11 cellular contexts compared by ENCODE assay signal in genomic region chr7:23514755-23515154, GRCh38. TPM values are rescaled to one million over a fixed set of nuclear protein-coding genes. Genes with fewer than 3 reads are reported as not detected.
A peak's percentile ranks its signal among the peaks of the same experiment; 100 is the strongest.
DNase-seq lines count a peak whose midpoint lies in the region; ATAC-seq and TF ChIP-seq lines count a peak whose summit lies in the region.
"Had no signal": no experiment of that assay in that cellular context is flagged by ENCODE, and none has a peak within 500 bp of the region (broad histone marks: within the 10 kb centered on the region; RNA-seq: fewer than 3 reads in every experiment).

No MANE protein-coding gene starts in this region.

- H3K9me3 ChIP-seq in CD4-positive, alpha-beta T cell (ENCODE audit: control insufficient read depth, low read length) = no peaks in the 10 kb centered on the region

- POLR2A ChIA-PET in CD4-positive, alpha-beta T cell (lab: Charles Lee) = interaction anchor here (1.7 kb wide), 1 partner anchor 16 kb away, joined by 6 read pairs; no protein-coding TSS in a partner anchor

- H3K27me3 Mint-ChIP-seq in activated naive CD4-positive, alpha-beta T cell treated with anti-CD3 and anti-CD28 coated beads, Interleukin-2, amount 10 ng/mL, durations not matched to agents 7 days and 5 days = no peaks in the 10 kb centered on the region
- no peaks in the 10 kb centered on the region for H3K27me3 Mint-ChIP-seq in stimulated activated naive CD8-positive, alpha-beta T cell treated with anti-CD3 and anti-CD28 coated beads, Interleukin-15, Interleukin-2, amounts not matched to agents 100 ng/mL and 50 ng/mL, for 24 hours
- no peaks in the 10 kb centered on the region for H3K27me3 Mint-ChIP-seq in stimulated activated memory B cell treated with anti-CD40 and anti-IgM and Interleukin-4, amounts not matched to agents 10 μg/mL and 1 μg/mL and 100 μg/mL, for 72 hours
- no peaks in the 10 kb centered on the region for H3K27me3 Mint-ChIP-seq in CD4-positive, alpha-beta T cell

- peaks cover 4% of the 10 kb centered on the region for H3K9me3 Mint-ChIP-seq in activated naive CD4-positive, alpha-beta T cell treated with anti-CD3 and anti-CD28 coated beads, Interleukin-2, amount 10 ng/mL, durations not matched to agents 7 days and 5 days
- peaks cover 0 to 5% of the 10 kb centered on the region in 2 donors for H3K9me3 Mint-ChIP-seq in activated naive CD4-positive, alpha-beta T cell treated with anti-CD3 and anti-CD28 coated beads, Interleukin-2, amount 50 U/mL, for 72 hours
- H3K9me3 Mint-ChIP-seq in stimulated activated naive CD8-positive, alpha-beta T cell treated with anti-CD3 and anti-CD28 coated beads, Interleukin-15, Interleukin-2, amounts not matched to agents 100 ng/mL and 50 ng/mL, for 24 hours = no peaks in the 10 kb centered on the region
- H3K9me3 Mint-ChIP-seq in stimulated activated memory B cell treated with anti-CD40 and anti-IgM and Interleukin-4, amounts not matched to agents 10 μg/mL and 1 μg/mL and 100 μg/mL, for 72 hours = no peaks in the 10 kb centered on the region
- H3K9me3 Mint-ChIP-seq in CD4-positive, alpha-beta T cell = no peaks in the 10 kb centered on the region

- H3K36me3 Mint-ChIP-seq in activated naive CD4-positive, alpha-beta T cell treated with anti-CD3 and anti-CD28 coated beads, Interleukin-2, amount 10 ng/mL, durations not matched to agents 7 days and 5 days = peaks cover 68% of the 10 kb centered on the region
- peaks cover 20 to 56% of the 10 kb centered on the region in 2 donors for H3K36me3 Mint-ChIP-seq in activated naive CD4-positive, alpha-beta T cell treated with anti-CD3 and anti-CD28 coated beads, Interleukin-2, amount 50 U/mL, for 72 hours
- peaks cover 84% of the 10 kb centered on the region for H3K36me3 Mint-ChIP-seq in stimulated activated naive CD8-positive, alpha-beta T cell treated with anti-CD3 and anti-CD28 coated beads, Interleukin-15, Interleukin-2, amounts not matched to agents 100 ng/mL and 50 ng/mL, for 24 hours (ENCODE audit: low read depth)
- H3K36me3 Mint-ChIP-seq in stimulated activated memory B cell treated with anti-CD40 and anti-IgM and Interleukin-4, amounts not matched to agents 10 μg/mL and 1 μg/mL and 100 μg/mL, for 72 hours = peaks cover 84% of the 10 kb centered on the region
- H3K36me3 Mint-ChIP-seq in CD4-positive, alpha-beta T cell (ENCODE audit: low read depth) = peaks cover 93% of the 10 kb centered on the region

- no peak overlapping the region for H3K27ac ChIP-seq in CD4-positive, alpha-beta T cell (ENCODE audit: low read depth, low read length)

- no peak for TF ChIP-seq CTCF in CD4-positive, alpha-beta T cell (IDR thresholded peaks at IDR 0.05)

- no peak for DNase-seq in activated naive CD4-positive, alpha-beta T cell treated with anti-CD3 and anti-CD28 coated beads, Interleukin-2, amount 10 ng/mL, durations not matched to agents 7 days and 5 days
- no peak for DNase-seq in activated naive CD4-positive, alpha-beta T cell treated with Interleukin-2 at 50 U/mL for 16 hours
- no peak for DNase-seq in activated naive CD4-positive, alpha-beta T cell treated with anti-CD3 and anti-CD28 coated beads, Interleukin-2, amount 50 U/mL, for 72 hours (ENCODE audit: low spot score in 2 of 2)
- DNase-seq in activated CD4-positive, CD25-positive, alpha-beta regulatory T cell (lab: John Stamatoyannopoulos, UW) = no peak
- no peak for DNase-seq in CD4-positive, alpha-beta T cell
- DNase-seq: NCI-H1092, NCI-H510A treated with DMSO at 0.1 percent for 48 hours, RPMI8226 had no signal

- peak; percentile 62 for ATAC-seq in HG02852 (IDR thresholded peaks at IDR 0.05; ENCODE audit: unreplicated experiment)
- peak; percentile 43 to 71 for ATAC-seq in activated naive CD4-positive, alpha-beta T cell treated with anti-CD3 and anti-CD28 coated beads, Interleukin-2, amount 50 U/mL, for 72 hours
- ATAC-seq in stimulated activated memory B cell treated with anti-CD40 and anti-IgM and Interleukin-4, amounts not matched to agents 10 μg/mL and 1 μg/mL and 100 μg/mL, for 72 hours = no peak
- no peak for ATAC-seq in CD4-positive, alpha-beta T cell (ENCODE audit: poor library complexity)

- H3K27me3 ChIP-seq in CD4-positive, alpha-beta T cell (ENCODE audit: control insufficient read depth, insufficient read depth, low read length) = no peaks in the 10 kb centered on the region

- CTCF ChIA-PET in activated naive CD4-positive, alpha-beta T cell treated with anti-CD3 and anti-CD28 coated beads, Interleukin-2, amount 10 ng/mL, durations not matched to agents 7 days and 5 days (lab: Charles Lee) = interaction anchor here (0.7 to 1.2 kb wide), 2 partner anchors 67 to 157 kb away, joined by 3 to 4 read pairs; no protein-coding TSS in a partner anchor
- CTCF ChIA-PET in CD4-positive, alpha-beta T cell (lab: Charles Lee) = no interaction called here

- intact Hi-C loops in CD4-positive, alpha-beta T cell (cut with DNase I, micrococcal nuclease) = no loop called here

- H3K4me3 Mint-ChIP-seq in activated naive CD4-positive, alpha-beta T cell treated with anti-CD3 and anti-CD28 coated beads, Interleukin-2, amount 10 ng/mL, durations not matched to agents 7 days and 5 days = no peak overlapping the region
- no peak overlapping the region for H3K4me3 Mint-ChIP-seq in stimulated activated naive CD8-positive, alpha-beta T cell treated with anti-CD3 and anti-CD28 coated beads, Interleukin-15, Interleukin-2, amounts not matched to agents 100 ng/mL and 50 ng/mL, for 24 hours
- H3K4me3 Mint-ChIP-seq in stimulated activated memory B cell treated with anti-CD40 and anti-IgM and Interleukin-4, amounts not matched to agents 10 μg/mL and 1 μg/mL and 100 μg/mL, for 72 hours = no peak overlapping the region
- H3K4me3 Mint-ChIP-seq in CD4-positive, alpha-beta T cell = no peak overlapping the region

- H3K27ac Mint-ChIP-seq in activated naive CD4-positive, alpha-beta T cell treated with anti-CD3 and anti-CD28 coated beads, Interleukin-2, amount 10 ng/mL, durations not matched to agents 7 days and 5 days = peak overlapping the region; percentile 77
- peak overlapping the region; percentile 66 to 96 for H3K27ac Mint-ChIP-seq in activated naive CD4-positive, alpha-beta T cell treated with anti-CD3 and anti-CD28 coated beads, Interleukin-2, amount 50 U/mL, for 72 hours
- H3K27ac Mint-ChIP-seq in stimulated activated naive CD8-positive, alpha-beta T cell treated with anti-CD3 and anti-CD28 coated beads, Interleukin-15, Interleukin-2, amounts not matched to agents 100 ng/mL and 50 ng/mL, for 24 hours = peak overlapping the region; percentile 49
- no peak overlapping the region for H3K27ac Mint-ChIP-seq in stimulated activated memory B cell treated with anti-CD40 and anti-IgM and Interleukin-4, amounts not matched to agents 10 μg/mL and 1 μg/mL and 100 μg/mL, for 72 hours
- no peak overlapping the region for H3K27ac Mint-ChIP-seq in CD4-positive, alpha-beta T cell

- H3K4me1 Mint-ChIP-seq in activated naive CD4-positive, alpha-beta T cell treated with anti-CD3 and anti-CD28 coated beads, Interleukin-2, amount 10 ng/mL, durations not matched to agents 7 days and 5 days = peaks cover 20% of the 10 kb centered on the region
- H3K4me1 Mint-ChIP-seq in stimulated activated naive CD8-positive, alpha-beta T cell treated with anti-CD3 and anti-CD28 coated beads, Interleukin-15, Interleukin-2, amounts not matched to agents 100 ng/mL and 50 ng/mL, for 24 hours (ENCODE audit: low read depth) = peaks cover 29% of the 10 kb centered on the region
- H3K4me1 Mint-ChIP-seq in stimulated activated memory B cell treated with anti-CD40 and anti-IgM and Interleukin-4, amounts not matched to agents 10 μg/mL and 1 μg/mL and 100 μg/mL, for 72 hours = peaks cover 4% of the 10 kb centered on the region
- H3K4me1 Mint-ChIP-seq in CD4-positive, alpha-beta T cell (ENCODE audit: low read depth) = peaks cover 10% of the 10 kb centered on the region

RNA-seq across cellular contexts. Expression of gene TRA2A, which starts 17.0 kb away (rescaled TPM):
- total RNA-seq in activated naive CD4-positive, alpha-beta T cell treated with anti-CD3 and anti-CD28 coated beads, Interleukin-2, amount 50 U/mL, for 72 hours = 100 to 1,000 TPM in 1 of 2 donors, 10 to 100 TPM in 1; 85.8 to 114 TPM
- 100 to 1,000 TPM; 246 to 275 TPM for total RNA-seq in CD4-positive, alpha-beta T cell

RNA-seq across cellular contexts. Expression of gene IGF2BP3, which starts 44.5 kb away (rescaled TPM):
- total RNA-seq in activated naive CD4-positive, alpha-beta T cell treated with anti-CD3 and anti-CD28 coated beads, Interleukin-2, amount 50 U/mL, for 72 hours = under 1 TPM; 0.39 to 0.56 TPM
- not detected for total RNA-seq in CD4-positive, alpha-beta T cell

Comparison
In these comparisons a context has a peak if more than half of its experiments do, and no peak if none do; other contexts are left out.
1. H3K27ac Mint-ChIP-seq: peak in activated naive CD4-positive, alpha-beta T cell treated with anti-CD3 and anti-CD28 coated beads, Interleukin-2, amount 10 ng/mL, durations not matched to agents 7 days and 5 days (single experiment), activated naive CD4-positive, alpha-beta T cell treated with anti-CD3 and anti-CD28 coated beads, Interleukin-2, amount 50 U/mL, for 72 hours (2 of 2) and stimulated activated naive CD8-positive, alpha-beta T cell treated with anti-CD3 and anti-CD28 coated beads, Interleukin-15, Interleukin-2, amounts not matched to agents 100 ng/mL and 50 ng/mL, for 24 hours (single experiment); none in stimulated activated memory B cell treated with anti-CD40 and anti-IgM and Interleukin-4, amounts not matched to agents 10 μg/mL and 1 μg/mL and 100 μg/mL, for 72 hours (single experiment) and CD4-positive, alpha-beta T cell (single experiment).
2. ATAC-seq: peak in HG02852 (single experiment) and activated naive CD4-positive, alpha-beta T cell treated with anti-CD3 and anti-CD28 coated beads, Interleukin-2, amount 50 U/mL, for 72 hours (2 of 2); none in stimulated activated memory B cell treated with anti-CD40 and anti-IgM and Interleukin-4, amounts not matched to agents 10 μg/mL and 1 μg/mL and 100 μg/mL, for 72 hours (single experiment) and CD4-positive, alpha-beta T cell (single experiment).